10 cellular contexts compared by ENCODE assay signal in genomic region chr19:17097593-17098126, GRCh38. TPM values are rescaled to one million over a fixed set of nuclear protein-coding genes. Genes with fewer than 3 reads are reported as not detected.
A peak's percentile ranks its signal among the peaks of the same experiment; 100 is the strongest.
DNase-seq lines count a peak whose midpoint lies in the region; ATAC-seq, FAIRE-seq and TF ChIP-seq lines count a peak whose summit lies in the region.
"Had no signal": no experiment of that assay in that cellular context is flagged by ENCODE, and none has a peak within 500 bp of the region (broad histone marks: within the 10 kb centered on the region; RNA-seq: fewer than 3 reads in every experiment).

No MANE protein-coding gene starts in this region.

- CTCF ChIA-PET in AG04450 (lab: Charles Lee): no interaction called here
- CTCF ChIA-PET in IMR-90 (lab: Yijun Ruan, JAX): interaction anchor here (0.6 kb wide), 3 partner anchors 61 to 1182 kb away, joined by 3 to 4 read pairs (median 3); no protein-coding TSS in a partner anchor

- no peak overlapping the region for H2BK20ac ChIP-seq in IMR-90 (ENCODE audit: low read depth, low read length)

- H3K27ac ChIP-seq in AG04450 (ENCODE audit: low read depth, low read length) (peak overlapping the region; percentile 65), IMR-90 (ENCODE audit: insufficient read depth, low read length) (peak overlapping the region; percentile 50), muscle layer of duodenum (ENCODE audit: low read length) (peak overlapping the region; percentile 23)

- peaks cover 8% of the 10 kb centered on the region for H3K4me1 ChIP-seq in IMR-90 (ENCODE audit: control insufficient read depth, insufficient read depth, low read length)
- peaks cover 4 to 7% of the 10 kb centered on the region in 2 donors for H3K4me1 ChIP-seq in muscle layer of duodenum (ENCODE audit: control insufficient read depth in 1 of 2, insufficient read depth in 2 of 2, low read length in 2 of 2)

- H3K4me1 Mint-ChIP-seq in dendritic cell treated with granulocyte-macrophage colony-stimulating factor and Interleukin-4, amounts not matched to agents 40 ng/mL and 50 ng/mL, for 4 days (ENCODE audit: low read depth): peaks cover 80% of the 10 kb centered on the region

- H3K9me3 ChIP-seq in AG04450 (ENCODE audit: control insufficient read depth, insufficient read depth, low read length): peaks cover 16% of the 10 kb centered on the region; the same call in 1 of the 2 replicates
- H3K9me3 ChIP-seq in IMR-90 (ENCODE audit: control insufficient read depth, insufficient read depth, low read length): no peaks in the 10 kb centered on the region
- no peaks in the 10 kb centered on the region for H3K9me3 ChIP-seq in muscle layer of duodenum (ENCODE audit: control insufficient read depth in 1 of 2, low read length in 2 of 2)

- H3K79me1 ChIP-seq in IMR-90 (ENCODE audit: low read depth in 1 of 2, low read length in 2 of 2): peaks cover 5 to 70% of the 10 kb centered on the region in 2 experiments; a peak in 3 of 4 replicates

- no TSS peak for BruUV-seq in IMR-90 (replicated peaks; lab: Mats Ljungman, UMichigan)

- no peak overlapping the region for H3K18ac ChIP-seq in IMR-90 (ENCODE audit: low read depth, low read length)

- H2AFZ ChIP-seq in IMR-90 (replicated peaks; ENCODE audit: low read length, poor library complexity): no peak overlapping the region

- dilution Hi-C loops in IMR-90 (cut with HindIII; ENCODE audit: low sequenced_read_pairs, unreplicated experiment): no loop called here

- peaks cover 21% of the 10 kb centered on the region for H3K36me3 ChIP-seq in IMR-90 (ENCODE audit: control insufficient read depth, insufficient read depth, low read length)
- peaks cover 9 to 10% of the 10 kb centered on the region in 2 donors for H3K36me3 ChIP-seq in muscle layer of duodenum (ENCODE audit: control insufficient read depth in 1 of 2, insufficient read depth in 2 of 2, low read length in 2 of 2)

- TF ChIP-seq CTCF in AG04450 (IDR thresholded peaks at IDR 0.05; ENCODE audit: low read depth, low read length) (no peak), IMR-90 (conservative IDR thresholded peaks at IDR 0.05; ENCODE audit: low read depth, low read length) (no peak)

- 0 out of 2 replicates have a peak overlapping the region, but pooled peaks have one; percentile 0 for H3K4me2 ChIP-seq in IMR-90 (ENCODE audit: low read depth, low read length)

- H3K27me3 Mint-ChIP-seq in dendritic cell treated with granulocyte-macrophage colony-stimulating factor and Interleukin-4, amounts not matched to agents 40 ng/mL and 50 ng/mL, for 4 days: no peaks in the 10 kb centered on the region
- H3K27me3 Mint-ChIP-seq: activated CD4-positive, alpha-beta T cell treated with anti-CD3 and anti-CD28 coated beads, Interleukin-2, amount 10 ng/mL, durations not matched to agents 7 days and 5 days had no signal

- peaks cover 7% of the 10 kb centered on the region for H3K9me3 Mint-ChIP-seq in dendritic cell treated with granulocyte-macrophage colony-stimulating factor and Interleukin-4, amounts not matched to agents 40 ng/mL and 50 ng/mL, for 4 days

- no peak for FAIRE-seq in HTR-8/SVneo (lab: Jason Lieb, UNC)

- peak overlapping the region; percentile 42 for H3K4ac ChIP-seq in IMR-90 (ENCODE audit: low read depth, low read length)

- no peak overlapping the region for H4K5ac ChIP-seq in IMR-90 (ENCODE audit: low read depth, low read length)

- intact Hi-C loops in IMR-90 (cut with micrococcal nuclease): no loop called here
- intact Hi-C loops in dendritic cell treated with granulocyte-macrophage colony-stimulating factor and Interleukin-4, amounts not matched to agents 40 ng/mL and 50 ng/mL, for 4 days (cut with micrococcal nuclease): no loop called here

- peak overlapping the region; percentile 59 for H2BK5ac ChIP-seq in IMR-90 (ENCODE audit: low read depth, low read length, poor library complexity, severe bottlenecking)

- no peak overlapping the region for H2AK9ac ChIP-seq in IMR-90 (replicated peaks; ENCODE audit: low read depth, low read length, poor library complexity)

- no peak overlapping the region for H3K56ac ChIP-seq in IMR-90 (ENCODE audit: extremely low read depth, insufficient read depth, low read length)

- in situ Hi-C loops in IMR-90 (cut with MboI; ENCODE audit: low sequenced_read_pairs): no loop called here

- no peak overlapping the region; the same call in 1 of the 2 replicates for H2AK5ac ChIP-seq in IMR-90 (ENCODE audit: low read depth, low read length)

- H3K36me3 Mint-ChIP-seq in dendritic cell treated with granulocyte-macrophage colony-stimulating factor and Interleukin-4, amounts not matched to agents 40 ng/mL and 50 ng/mL, for 4 days (ENCODE audit: low read depth): peaks cover 81% of the 10 kb centered on the region

- H3K27me3 ChIP-seq in AG04450 (ENCODE audit: control insufficient read depth, insufficient read depth, low read length) (no peaks in the 10 kb centered on the region), IMR-90 (ENCODE audit: control insufficient read depth, insufficient read depth, low read length) (no peaks in the 10 kb centered on the region), muscle layer of duodenum (ENCODE audit: low read depth, low read length) (no peaks in the 10 kb centered on the region)

- POLR2A ChIA-PET in AG04450 (lab: Yijun Ruan, JAX): interaction anchor here (0.7 to 1.2 kb wide), 3 partner anchors 11 to 117 kb away, joined by 3 to 4 read pairs (median 4); partner anchors contain the start of gene USE1
- POLR2A ChIA-PET in IMR-90 (lab: Charles Lee; ENCODE audit: unreplicated experiment): interaction anchor here (0.7 kb wide), 1 partner anchor 128 kb away, joined by 3 read pairs; the partner anchor contains the start of gene OCEL1

- peak overlapping the region; percentile 65 for H3K27ac Mint-ChIP-seq in dendritic cell treated with granulocyte-macrophage colony-stimulating factor and Interleukin-4, amounts not matched to agents 40 ng/mL and 50 ng/mL, for 4 days
- H3K27ac Mint-ChIP-seq: activated CD4-positive, alpha-beta T cell treated with anti-CD3 and anti-CD28 coated beads, Interleukin-2, amount 10 ng/mL, durations not matched to agents 7 days and 5 days had no signal

- no peak overlapping the region for H2BK15ac ChIP-seq in IMR-90 (ENCODE audit: low read depth, low read length)

- no peak overlapping the region for H3K23ac ChIP-seq in IMR-90 (ENCODE audit: low read depth, low read length)

- H4K91ac ChIP-seq in IMR-90 (ENCODE audit: insufficient read depth, low read depth, low read length): peak overlapping the region; percentile 57; the same call in 1 of the 2 replicates

- peak; percentile 71 for ATAC-seq in IMR-90 (ENCODE audit: low read depth)

- WGBS in IMR-90 (ENCODE audit: extremely low coverage in 2 of 2, insufficient read length in 1 of 2), 2 experiments: no CpG with 5 or more reads among the region's 8 CpGs

- peaks cover 28% of the 10 kb centered on the region for H3K9me1 ChIP-seq in IMR-90 (ENCODE audit: insufficient read depth, low read length)

- H3K14ac ChIP-seq in IMR-90 (replicated peaks; ENCODE audit: low read depth, low read length): 0 out of 2 replicates have a peak overlapping the region, but pooled peaks have one; percentile 18

- no peak for TF ChIP-seq RAD21 in IMR-90 (IDR thresholded peaks at IDR 0.05; ENCODE audit: low read length)

- H4K8ac ChIP-seq in IMR-90 (ENCODE audit: low read depth in 2 of 2, low read length in 2 of 2): 0 out of 4 replicates have a peak overlapping the region, but pooled peaks of 1 of the 2 experiments have one; percentile 12

- H3K4me3 ChIP-seq in AG04450 (ENCODE audit: low read depth, low read length) (no peak overlapping the region), IMR-90 (ENCODE audit: insufficient read depth, low read depth, low read length) (no peak overlapping the region), muscle layer of duodenum (ENCODE audit: low read depth in 1 of 2, low read length in 2 of 2) (no peak overlapping the region)

- TF ChIP-seq POLR2A in IMR-90 (IDR thresholded peaks at IDR 0.05; ENCODE audit: low read depth, low read length): no peak

- peaks cover 61% of the 10 kb centered on the region for H4K20me1 ChIP-seq in IMR-90 (ENCODE audit: insufficient read depth, low read length)

- DNase-seq in AG04450 (ENCODE audit: low read depth, low spot score) (no peak), IMR-90 (peak; percentile 41), HTR-8/SVneo (ENCODE audit: insufficient read length, low spot score) (no peak), putamen (ENCODE audit: low spot score) (no peak), 8988T (no peak)
- DNase-seq in activated CD4-positive, alpha-beta T cell treated with anti-CD3 and anti-CD28 coated beads for 1 hour: no peak
- DNase-seq: activated CD4-positive, alpha-beta T cell treated with anti-CD3 and anti-CD28 coated beads, Interleukin-2, amount 10 ng/mL, durations not matched to agents 7 days and 5 days; NCI-H446 had no signal

- H2BK120ac ChIP-seq in IMR-90 (ENCODE audit: low read depth, low read length): no peak overlapping the region; the same call in 1 of the 2 replicates

- no peak overlapping the region for H3K4me3 Mint-ChIP-seq in dendritic cell treated with granulocyte-macrophage colony-stimulating factor and Interleukin-4, amounts not matched to agents 40 ng/mL and 50 ng/mL, for 4 days
- H3K4me3 Mint-ChIP-seq: activated CD4-positive, alpha-beta T cell treated with anti-CD3 and anti-CD28 coated beads, Interleukin-2, amount 10 ng/mL, durations not matched to agents 7 days and 5 days had no signal

- H3K9ac ChIP-seq in IMR-90 (ENCODE audit: low read depth, low read length): no peak overlapping the region

TF ChIP-seq in IMR-90, 13 proteins besides CTCF, POLR2A, EP300 and RAD21 (continues in another document):
- peak; percentile 92 for TF ChIP-seq NFE2L2 (IDR thresholded peaks at IDR 0.05; ENCODE audit: low read depth, low read length)
- 0 out of 2 replicates have a peak, but pooled peaks have one; percentile 40 for TF ChIP-seq FOS (IDR thresholded peaks at IDR 0.05; ENCODE audit: low read depth, low read length)
- no peak for TF ChIP-seq SMC3 (IDR thresholded peaks at IDR 0.05; ENCODE audit: low read depth, low read length)
- TF ChIP-seq MAZ (IDR thresholded peaks at IDR 0.05; ENCODE audit: borderline replicate concordance, low read depth, low read length): no peak
- TF ChIP-seq MAFK (IDR thresholded peaks at IDR 0.05; ENCODE audit: low read depth, low read length): peak; percentile 64; the same call in 1 of the 2 replicates
- TF ChIP-seq RCOR1 (IDR thresholded peaks at IDR 0.05; ENCODE audit: insufficient replicate concordance, low read length): no peak

RNA-seq across cellular contexts. Expression of gene MYO9B, which starts 22.1 kb away (rescaled TPM):
- polyA plus RNA-seq in AG04450 (2011; rRNA removed) (34.5 and 42.5 TPM in 2 replicates), IMR-90 (2012; rRNA removed) (77.8 and 91.3 TPM in 2 replicates)
- polyA minus RNA-seq in AG04450 (2011; rRNA and poly(A)+ RNA removed): 81.8 and 112 TPM in 2 replicates
- 59.7 and 61.8 TPM in 2 replicates for total RNA-seq in IMR-90 (2012; rRNA removed)
- 40.1 and 51.5 TPM in 2 replicates for polyA plus RNA-seq in IMR-90 (2012; cell fraction: cytosol; rRNA removed)
- 248 and 366 TPM in 2 replicates for polyA plus RNA-seq in IMR-90 (2012; cell fraction: nucleus; rRNA removed; ENCODE audit: low replicate concordance)

RNA-seq across cellular contexts. Expression of gene HAUS8, which starts 22.4 kb away (rescaled TPM):
- polyA plus RNA-seq in AG04450 (2011; rRNA removed) (4.6 and 4.9 TPM in 2 replicates), IMR-90 (2012; rRNA removed) (12.8 and 14.2 TPM in 2 replicates)
- 2.3 and 3.7 TPM in 2 replicates for polyA minus RNA-seq in AG04450 (2011; rRNA and poly(A)+ RNA removed)
- 3.4 and 3.9 TPM in 2 replicates for total RNA-seq in IMR-90 (2012; rRNA removed)
- 5.6 and 11.0 TPM in 2 replicates for polyA plus RNA-seq in IMR-90 (2012; cell fraction: cytosol; rRNA removed)
- 9.8 and 12.0 TPM in 2 replicates for polyA plus RNA-seq in IMR-90 (2012; cell fraction: nucleus; rRNA removed; ENCODE audit: low replicate concordance)
